Comparison of ENCODE assay signal across 1 cellular context in genomic region chr5:150489358-150490295, GRCh38.
TF ChIP-seq lines count a peak whose summit lies in the region.

No MANE protein-coding gene starts in this region.

TF ChIP-seq in GM23338, 12 proteins besides CTCF, POLR2A, EP300 and RAD21 (continued from another document):
- TF ChIP-seq ZNF462 (CRISPR knock-in tag; IDR thresholded peaks at IDR 0.05) (no peak), POLR2AphosphoS5 (IDR thresholded peaks at IDR 0.05; ENCODE audit: low read depth) (no peak), CREB1 (CRISPR knock-in tag; IDR thresholded peaks at IDR 0.05; ENCODE audit: low read depth) (no peak)
